10 cellular contexts compared by ENCODE assay signal in genomic region chr5:140403613-140404012, GRCh38. TPM values are rescaled to one million over a fixed set of nuclear protein-coding genes. Genes with fewer than 3 reads are reported as not detected.
DNase-seq lines count a peak whose midpoint lies in the region; ATAC-seq and TF ChIP-seq lines count a peak whose summit lies in the region.
"Had no signal": no experiment of that assay in that cellular context is flagged by ENCODE, and none has a peak within 500 bp of the region (broad histone marks: within the 10 kb centered on the region; RNA-seq: fewer than 3 reads in every experiment).

No MANE protein-coding gene starts in this region.

- WGBS in testis, 2 donors: 32 to 49% methylated on average over 5 of the region's 5 CpGs

- H3K27me3 ChIP-seq in Peyer's patch (no peaks in the 10 kb centered on the region), gastrocnemius medialis (no peaks in the 10 kb centered on the region), testis (no peaks in the 10 kb centered on the region)

- DNase-seq in GM12865 (ENCODE audit: low read depth) (no peak), Peyer's patch (no peak), fibroblast of villous mesenchyme (ENCODE audit: low read depth) (no peak), gastrocnemius medialis (no peak), amniotic stem cell (lab: John Stamatoyannopoulos, UW) (no peak), NCI-H446 (lab: John Stamatoyannopoulos, UW) (no peak), testis (no peak)
- DNase-seq: IMR-90, nephron progenitor cell had no signal

- TF ChIP-seq POLR2A in Peyer's patch (IDR thresholded peaks at IDR 0.05) (no peak), gastrocnemius medialis (IDR thresholded peaks at IDR 0.05) (no peak), testis (IDR thresholded peaks at IDR 0.05) (no peak)

- H3K9me3 ChIP-seq in Peyer's patch: no peaks in the 10 kb centered on the region
- no peaks in the 10 kb centered on the region for H3K9me3 ChIP-seq in gastrocnemius medialis
- H3K9me3 ChIP-seq in testis: no peaks in the 10 kb centered on the region

- H3K36me3 ChIP-seq in Peyer's patch (peaks cover 0 to 11% (median 0%) of the 10 kb centered on the region in 3 donors), gastrocnemius medialis (no peaks in the 10 kb centered on the region), testis (ENCODE audit: low read depth, missing control alignments) (no peaks in the 10 kb centered on the region)

- in situ Hi-C loops in gastrocnemius medialis (cut with MboI; ENCODE audit: low sequenced_read_pairs in 4 of 4): loop anchor here in 2 of 4 donors (10.0 to 25.0 kb wide), 2 partner anchors 241 to 259 kb away; partner anchors contain the start of genes DND1 (in 1 of the 2), IK (in 1 of the 2), NDUFA2 (in 1 of the 2) and WDR55 (in 1 of the 2)

- no peak for ATAC-seq in gastrocnemius medialis
- no peak for ATAC-seq in GM19467 (IDR thresholded peaks at IDR 0.05; ENCODE audit: unreplicated experiment)

- intact Hi-C loops in gastrocnemius medialis (cut with DNase I; ENCODE audit: low total_unique reads): loop anchor here (5.0 kb wide), 2 partner anchors 64 to 309 kb away; no protein-coding TSS in a partner anchor
- intact Hi-C loops in testis (cut with DNase I; ENCODE audit: low total_unique reads): no loop called here

- TF ChIP-seq CTCF in GM12865 (IDR thresholded peaks at IDR 0.05; ENCODE audit: insufficient read depth, low read depth, low read length, missing control alignments) (no peak), Peyer's patch (IDR thresholded peaks at IDR 0.05) (no peak), fibroblast of villous mesenchyme (IDR thresholded peaks at IDR 0.05; ENCODE audit: insufficient read depth, low read depth, low read length) (no peak), gastrocnemius medialis (IDR thresholded peaks at IDR 0.05 in 4 of 5, conservative IDR thresholded peaks at IDR 0.05 in 1 of 5) (no peak), testis (IDR thresholded peaks at IDR 0.05) (no peak)

- H3K4me1 ChIP-seq in Peyer's patch (peaks cover 0 to 46% (median 8%) of the 10 kb centered on the region in 4 donors), gastrocnemius medialis (peaks cover 30 to 46% of the 10 kb centered on the region in 2 donors), testis (peaks cover 13% of the 10 kb centered on the region)

- H3K4me3 ChIP-seq in GM12865 (ENCODE audit: low read depth, low read length) (peak overlapping the region; percentile 99), Peyer's patch (peak overlapping the region; percentile 78 to 97 (median 92)), fibroblast of villous mesenchyme (ENCODE audit: low read depth, low read length) (peak overlapping the region; percentile 98), gastrocnemius medialis (peak overlapping the region; percentile 80 to 100 (median 98)), testis (peak overlapping the region in 1 of 2 donors; percentile 94)

- H3K27ac ChIP-seq in Peyer's patch (no peak overlapping the region), gastrocnemius medialis (peak overlapping the region; percentile 91 to 100 (median 98)), testis (peak overlapping the region in 1 of 2 donors; percentile 26)

RNA-seq across cellular contexts. Expression of gene ANKHD1, which starts 2.0 kb away (rescaled TPM):
- total RNA-seq in Peyer's patch: 100 to 1,000 TPM; 141 to 236 (median 211) TPM
- total RNA-seq in fibroblast of villous mesenchyme: 64.8 and 66.0 TPM in 2 replicates
- total RNA-seq in gastrocnemius medialis: 10 to 100 TPM; 51.3 to 93.6 (median 72.7) TPM
- total RNA-seq in testis: 100 to 1,000 TPM; 170 to 172 TPM
- 70.0 TPM for polyA plus RNA-seq in testis (ENCODE audit: insufficient read depth, low read depth, low replicate concordance)

RNA-seq across cellular contexts. Expression of gene SLC4A9, which starts 43.6 kb away (rescaled TPM):
- total RNA-seq in Peyer's patch (1 to 10 TPM in 1 of 4 donors, under 1 TPM in 2, not detected in 1; 0.38 to 2.5 (median 0.40) TPM), fibroblast of villous mesenchyme (not detected in 2 replicates), gastrocnemius medialis (not detected), testis (1 to 10 TPM in 1 of 2 donors, under 1 TPM in 1; 0.81 to 1.2 TPM)
- 1.2 TPM for polyA plus RNA-seq in testis (ENCODE audit: insufficient read depth, low read depth, low replicate concordance)
- total RNA-seq: IMR-90 had no signal
- polyA plus RNA-seq: IMR-90 had no signal

RNA-seq across cellular contexts. Expression of gene HBEGF, which starts 57.2 kb away (rescaled TPM):
- total RNA-seq in Peyer's patch: 10 to 100 TPM in 2 of 4 donors, 1 to 10 TPM in 2; 4.1 to 41.0 (median 10.1) TPM
- 7.4 and 9.5 TPM in 2 replicates for total RNA-seq in fibroblast of villous mesenchyme
- total RNA-seq in gastrocnemius medialis: 10 to 100 TPM in 3 of 4 donors, 1 to 10 TPM in 1; 5.3 to 22.2 (median 17.6) TPM
- total RNA-seq in testis: 10 to 100 TPM; 23.2 to 23.9 TPM
- polyA plus RNA-seq in testis (ENCODE audit: insufficient read depth, low read depth, low replicate concordance): 8.2 TPM

Comparison
In these comparisons a context has a peak if more than half of its experiments do, and no peak if none do; other contexts are left out.
1. H3K27ac ChIP-seq: peak in gastrocnemius medialis (4 of 4); none in Peyer's patch (0 of 4).